ENCODE assay signal across 21 cellular contexts in the genomic region with DNA sequence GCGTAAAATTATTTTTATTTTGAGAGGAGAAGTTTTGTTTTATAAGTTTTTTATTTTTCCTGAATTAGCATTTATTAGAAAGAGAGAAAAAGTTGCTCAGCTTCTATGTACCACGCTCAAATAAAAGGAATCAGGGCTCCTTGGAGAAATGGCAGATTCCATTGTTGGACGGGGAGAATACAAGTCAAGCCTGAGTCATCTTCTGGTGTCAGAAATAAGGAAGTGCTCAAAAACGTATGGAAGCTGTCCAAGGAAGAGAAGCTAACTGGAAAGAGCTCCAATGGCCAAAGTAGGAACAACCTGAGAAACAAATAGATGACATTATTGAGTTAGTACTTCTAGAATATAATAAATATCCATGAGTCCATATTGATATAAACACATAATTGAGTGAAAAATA.
DNase-seq lines count a peak whose midpoint lies in the region; ATAC-seq and TF ChIP-seq lines count a peak whose summit lies in the region.
"Had no signal": no experiment of that assay in that cellular context is flagged by ENCODE, and none has a peak within 500 bp of the region (broad histone marks: within the 10 kb centered on the region; RNA-seq: fewer than 3 reads in every experiment).

No MANE protein-coding gene starts in this region.

- BruUV-seq in A673 (replicated peaks; lab: Mats Ljungman, UMichigan), result no TSS peak

- H3K4me3 ChIP-seq in HFF-Myc (replicated peaks; ENCODE audit: low read depth, low read length) (no peak overlapping the region), A673 (ENCODE audit: low read depth, low read length, poor library complexity, severe bottlenecking) (no peak overlapping the region)
- H3K4me3 ChIP-seq: esophagus squamous epithelium, HAP-1, neural progenitor cell had no signal

- no peaks in the 10 kb centered on the region for H3K36me3 ChIP-seq in A673 (ENCODE audit: insufficient read depth, low read length, poor library complexity, severe bottlenecking)
- H3K36me3 ChIP-seq: esophagus squamous epithelium, HAP-1, neural progenitor cell had no signal

- H3K27ac ChIP-seq in epithelial cell of prostate (no peak overlapping the region), A673 (ENCODE audit: low read depth, low read length, poor library complexity, severe bottlenecking) (no peak overlapping the region)
- H3K27ac ChIP-seq: esophagus squamous epithelium, neural progenitor cell had no signal

- CTCF ChIA-PET in A673 (lab: Charles Lee), result no interaction called here

- no peak for ATAC-seq in HG02642 (IDR thresholded peaks at IDR 0.05; ENCODE audit: poor library complexity, unreplicated experiment)
- ATAC-seq: left lobe of liver; stimulated activated effector memory CD8-positive, alpha-beta T cell treated with anti-CD3 and anti-CD28 coated beads, Interleukin-12 subunit alpha, Interleukin-12 subunit beta, amount 100 ng/mL, for 72 hours had no signal

- H3K9me3 ChIP-seq in A673 (ENCODE audit: low read depth, low read length, poor library complexity, severe bottlenecking), result no peaks in the 10 kb centered on the region
- H3K9me3 ChIP-seq: esophagus squamous epithelium, HAP-1 had no signal

- no peak for TF ChIP-seq CTCF in HFF-Myc (IDR thresholded peaks at IDR 0.05; ENCODE audit: low read depth, low read length, missing control alignments)
- TF ChIP-seq CTCF in A673 (conservative IDR thresholded peaks at IDR 0.05; ENCODE audit: low read depth, low read length), result no peak

- POLR2A ChIA-PET in A673 (lab: Charles Lee; ENCODE audit: low non-redundant PET), result no interaction called here

- no peaks in the 10 kb centered on the region for H3K27me3 ChIP-seq in A673 (replicated peaks; ENCODE audit: insufficient read depth, low read depth, low read length, poor library complexity)
- H3K27me3 ChIP-seq: esophagus squamous epithelium, neural progenitor cell had no signal

- DNase-seq in HFF-Myc (ENCODE audit: extremely low read depth, low read depth) (peak; percentile 10), RKO (ENCODE audit: low spot score) (peak; percentile 51), epithelial cell of prostate (ENCODE audit: low read depth, low spot score) (peak; percentile 2), stromal cell of bone marrow (ENCODE audit: low read depth) (peak; percentile 43), hippocampal formation (lab: John Stamatoyannopoulos, UW) (no peak), A673 (ENCODE audit: low spot score) (no peak)
- DNase-seq: activated CD4-positive, alpha-beta T cell treated with anti-CD3 and anti-CD28 coated beads, Interleukin-2, amount 50 U/mL, for 1 hour; activated naive CD4-positive, alpha-beta T cell treated with anti-CD3 and anti-CD28 coated beads, Interleukin-2, amount 10 ng/mL, durations not matched to agents 7 days and 5 days; activated T-cell treated with anti-CD3 and anti-CD28 coated beads for 4 hours; C1 segment of cervical spinal cord; DMS153; esophagus squamous epithelium; NCI-H187; NCI-H524; OCI-M1; stimulated activated CD4-positive, alpha-beta T cell treated with anti-CD3 and anti-CD28 coated beads, Interleukin-12 subunit alpha, Interleukin-12 subunit beta, amount 100 ng/mL, for 4 hours had no signal

- intact Hi-C loops in A673 (cut with micrococcal nuclease; ENCODE audit: unreplicated experiment), result loop anchor here (10.0 kb wide), 1 partner anchor 1324 kb away; no protein-coding TSS in a partner anchor

- H3K4me1 ChIP-seq in A673 (ENCODE audit: insufficient read depth, low read length, poor library complexity, severe bottlenecking), result no peaks in the 10 kb centered on the region
- H3K4me1 ChIP-seq: esophagus squamous epithelium, HAP-1, neural progenitor cell had no signal

Comparison
In these comparisons a context has a peak if more than half of its experiments do, and no peak if none do; other contexts are left out.
1. DNase-seq: peak in HFF-Myc (single experiment), RKO (single experiment), epithelial cell of prostate (single experiment) and stromal cell of bone marrow (single experiment); none in hippocampal formation (0 of 2) and A673 (single experiment).